ENCODE assay signal across 8 cellular contexts in genomic region chr17:44324571-44325275, GRCh38. TPM values are rescaled to one million over a fixed set of nuclear protein-coding genes. Genes with fewer than 3 reads are reported as not detected.
DNase-seq lines count a peak whose midpoint lies in the region; ATAC-seq and TF ChIP-seq lines count a peak whose summit lies in the region.

Gene SLC25A39, minus strand, starts transcription at chr17:44324823. Its CDS starts 1,261 bp downstream, at chr17:44323562.

- H3K27me3 ChIP-seq in hepatocyte = no peaks in the 10 kb centered on the region

- ATAC-seq in GM18508 (IDR thresholded peaks at IDR 0.05; ENCODE audit: insufficient read depth, unreplicated experiment) (peak; percentile 48), HG02973 (IDR thresholded peaks at IDR 0.05; ENCODE audit: unreplicated experiment) (peak; percentile 45)

- peak within 1 kb of the TSS; percentile 86 for H3K27ac ChIP-seq in hepatocyte

- no peaks in the 10 kb centered on the region for H3K9me3 ChIP-seq in hepatocyte (ENCODE audit: low read depth)

- peaks cover 12% of the 10 kb centered on the region for H3K79me2 ChIP-seq in hepatocyte

- peak within 1 kb of the TSS; percentile 87 for H2AFZ ChIP-seq in hepatocyte

- peak within 1 kb of the TSS; percentile 85 for H3K4me2 ChIP-seq in hepatocyte

- TF ChIP-seq CTCF in hepatocyte (IDR thresholded peaks at IDR 0.05; ENCODE audit: poor library complexity) (no peak), retinal pigment epithelial cell (conservative IDR thresholded peaks at IDR 0.05; ENCODE audit: low read depth, low read length) (no peak)

- no peaks in the 10 kb centered on the region for H3K36me3 ChIP-seq in hepatocyte (replicated peaks; ENCODE audit: insufficient read depth, low read depth)

- DNase-seq in NCI-H2029 (lab: John Stamatoyannopoulos, UW) (peak; percentile 81), T1000 (lab: John Stamatoyannopoulos, UW) (peak; percentile 93), astrocyte of the hippocampus (ENCODE audit: low read depth, low spot score) (peak; percentile 98), hepatocyte (ENCODE audit: low spot score) (peak; percentile 98), retinal pigment epithelial cell (ENCODE audit: low read depth) (peak; percentile 74), 8988T (no peak)

- H3K9me2 ChIP-seq in hepatocyte (replicated peaks; ENCODE audit: insufficient read depth) = no peaks in the 10 kb centered on the region

- H3K4me1 ChIP-seq in hepatocyte (ENCODE audit: insufficient read depth) = peaks cover 17% of the 10 kb centered on the region

- 1% methylated on average over 49 of the region's 85 CpGs for WGBS in hepatocyte (ENCODE audit: low lambda C conversion rate, missing lambda C conversion rate)

- no peaks in the 10 kb centered on the region for H4K20me1 ChIP-seq in hepatocyte (ENCODE audit: insufficient read depth, poor library complexity, severe bottlenecking)

- peak within 1 kb of the TSS; percentile 84 for H3K4me3 ChIP-seq in hepatocyte
- peak within 1 kb of the TSS; percentile 67 for H3K4me3 ChIP-seq in retinal pigment epithelial cell (ENCODE audit: low read length)

RNA-seq across cellular contexts. Expression of gene SLC25A39, which starts in this region (rescaled TPM):
- total RNA-seq in hepatocyte = 92.7 and 108 TPM in 2 replicates
- polyA plus RNA-seq in hepatocyte = 179 and 191 TPM in 2 replicates
